In genomic region chr11:61889831-61890230, GRCh38 we compare ENCODE assay signal across 9 cellular contexts. TPM values are rescaled to one million over a fixed set of nuclear protein-coding genes. Genes with fewer than 3 reads are reported as not detected.
A peak's percentile ranks its signal among the peaks of the same experiment; 100 is the strongest.
DNase-seq lines count a peak whose midpoint lies in the region; ATAC-seq and TF ChIP-seq lines count a peak whose summit lies in the region.
"Had no signal": no experiment of that assay in that cellular context is flagged by ENCODE, and none has a peak within 500 bp of the region (broad histone marks: within the 10 kb centered on the region; RNA-seq: fewer than 3 reads in every experiment).

No MANE protein-coding gene starts in this region.

- intact Hi-C loops in CD4-positive, alpha-beta memory T cell (cut with micrococcal nuclease) = loop anchor here (5.0 kb wide), 1 partner anchor 73 kb away; the partner anchor contains the start of gene FADS1
- intact Hi-C loops in dorsolateral prefrontal cortex (cut with DNase I) (loop anchor here (5.0 to 10.0 kb wide), 5 partner anchors 73 to 445 kb away; partner anchors contain the start of genes ASRGL1 (in 1 of the 2) and FADS1 (in 1 of the 2)), sigmoid colon (cut with DNase I) (loop anchor here (2.0 to 5.0 kb wide), 3 partner anchors 73 to 93 kb away; partner anchors contain the start of genes FADS1 and FTH1)

- no peaks in the 10 kb centered on the region for H3K36me3 Mint-ChIP-seq in CD4-positive, alpha-beta memory T cell

- no peak for ATAC-seq in GM21723 (IDR thresholded peaks at IDR 0.05; ENCODE audit: unreplicated experiment)
- ATAC-seq in GM21360 (IDR thresholded peaks at IDR 0.05; ENCODE audit: unreplicated experiment) = no peak

- no peaks in the 10 kb centered on the region for H3K27me3 Mint-ChIP-seq in CD4-positive, alpha-beta memory T cell

- H3K27me3 ChIP-seq in CD4-positive, alpha-beta memory T cell (ENCODE audit: insufficient read depth, low read length) = no peaks in the 10 kb centered on the region
- H3K27me3 ChIP-seq in dorsolateral prefrontal cortex = no peaks in the 10 kb centered on the region
- H3K27me3 ChIP-seq in sigmoid colon = no peaks in the 10 kb centered on the region

- H3K27ac ChIP-seq in CD4-positive, alpha-beta memory T cell (ENCODE audit: low read depth, low read length) = no peak overlapping the region
- peak overlapping the region in 37 of 59 donors; percentile 8 to 96 (median 91) for H3K27ac ChIP-seq in dorsolateral prefrontal cortex
- peak overlapping the region; percentile 85 to 96 (median 90) for H3K27ac ChIP-seq in sigmoid colon

- POLR2A ChIA-PET in CD4-positive, alpha-beta memory T cell (lab: Charles Lee; ENCODE audit: partially characterized antibody) = interaction anchor here (1.5 kb wide), 1 partner anchor 9 kb away, joined by 5 read pairs; no protein-coding TSS in a partner anchor

- peaks cover 11% of the 10 kb centered on the region for H3K4me1 ChIP-seq in CD4-positive, alpha-beta memory T cell (ENCODE audit: insufficient read depth, low read length)
- peaks cover 0 to 46% (median 33%) of the 10 kb centered on the region in 4 donors for H3K4me1 ChIP-seq in sigmoid colon

- H3K4me3 ChIP-seq in CD4-positive, alpha-beta memory T cell (ENCODE audit: low read length in 2 of 2) = no peak overlapping the region
- H3K4me3 ChIP-seq in dorsolateral prefrontal cortex = peak overlapping the region in 57 of 59 donors; percentile 60 to 97 (median 87)
- peak overlapping the region in 3 of 4 donors; percentile 75 to 94 (median 82) for H3K4me3 ChIP-seq in sigmoid colon

- H3K9me3 Mint-ChIP-seq in CD4-positive, alpha-beta memory T cell = peaks cover 0 to 2% (median 0%) of the 10 kb centered on the region in 8 donors

- peaks cover 2 to 14% (median 6%) of the 10 kb centered on the region in 4 donors for H3K4me1 Mint-ChIP-seq in CD4-positive, alpha-beta memory T cell

- H3K27ac Mint-ChIP-seq in CD4-positive, alpha-beta memory T cell = peak overlapping the region in 1 of 7 donors; percentile 80

- no peak for TF ChIP-seq POLR2A in sigmoid colon (IDR thresholded peaks at IDR 0.05)

- H3K4me3 Mint-ChIP-seq in CD4-positive, alpha-beta memory T cell = peak overlapping the region in 6 of 8 donors; percentile 26 to 55 (median 39)

- no peaks in the 10 kb centered on the region for H3K36me3 ChIP-seq in CD4-positive, alpha-beta memory T cell (ENCODE audit: insufficient read depth, low read length)
- H3K36me3 ChIP-seq in sigmoid colon = no peaks in the 10 kb centered on the region

- no peak for DNase-seq in CD4-positive, alpha-beta memory T cell
- DNase-seq in NCI-H526 (lab: John Stamatoyannopoulos, UW) (peak; percentile 43 to 68), dorsolateral prefrontal cortex (no peak), sigmoid colon (no peak), amygdala (lab: John Stamatoyannopoulos, UW) (no peak)
- DNase-seq in activated naive CD4-positive, alpha-beta T cell (lab: John Stamatoyannopoulos, UW) = no peak
- DNase-seq: stimulated activated CD4-positive, alpha-beta T cell treated with anti-CD3 and anti-CD28 coated beads, Interleukin-4, amount 100 ng/mL, for 1 hour had no signal

- no peaks in the 10 kb centered on the region for H3K9me3 ChIP-seq in CD4-positive, alpha-beta memory T cell (ENCODE audit: control insufficient read depth in 1 of 2, low read length in 2 of 2)
- no peaks in the 10 kb centered on the region for H3K9me3 ChIP-seq in sigmoid colon

- CTCF ChIA-PET in CD4-positive, alpha-beta memory T cell (lab: Charles Lee; ENCODE audit: partially characterized antibody) = interaction anchor here (1.4 to 3.2 kb wide), 3 partner anchors 8 to 218 kb away, joined by 4 to 13 read pairs (median 5); no protein-coding TSS in a partner anchor

- TF ChIP-seq CTCF in dorsolateral prefrontal cortex (IDR thresholded peaks at IDR 0.05 in 54 of 56, conservative IDR thresholded peaks at IDR 0.05 in 2 of 56; ENCODE audit: low read depth in 1 of 56, partially characterized antibody in 56 of 56) = no peak
- TF ChIP-seq CTCF in sigmoid colon (IDR thresholded peaks at IDR 0.05) = no peak

- WGBS in sigmoid colon, 2 donors = 87 to 90% methylated on average over 10 of the region's 10 CpGs

- no peak for TF ChIP-seq EP300 in sigmoid colon (IDR thresholded peaks at IDR 0.05)

RNA-seq across cellular contexts. Expression of gene FADS3, which starts 1.5 kb away (rescaled TPM):
- 1 to 10 TPM; 5.9 to 7.8 TPM for total RNA-seq in CD4-positive, alpha-beta memory T cell
- polyA plus RNA-seq in CD4-positive, alpha-beta memory T cell = 1 to 10 TPM; 2.9 to 3.0 TPM
- total RNA-seq in dorsolateral prefrontal cortex (100 to 1,000 TPM in 31 of 120 experiments, 10 to 100 TPM in 89; 52.0 to 134 (median 87.6) TPM), sigmoid colon (10 to 100 TPM; 21.1 to 57.9 (median 37.5) TPM)
- 10 to 100 TPM in 1 of 3 donors, 1 to 10 TPM in 2; 1.4 to 21.5 (median 3.0) TPM for polyA plus RNA-seq in sigmoid colon

RNA-seq across cellular contexts. Expression of gene RAB3IL1, which starts 27.5 kb away (rescaled TPM):
- under 1 TPM; 0.44 to 0.53 TPM for total RNA-seq in CD4-positive, alpha-beta memory T cell
- not detected for polyA plus RNA-seq in CD4-positive, alpha-beta memory T cell
- total RNA-seq in dorsolateral prefrontal cortex (10 to 100 TPM in 71 of 120 experiments, 1 to 10 TPM in 49; 5.8 to 23.3 (median 10.7) TPM), sigmoid colon (10 to 100 TPM; 12.1 to 23.7 (median 19.6) TPM)
- polyA plus RNA-seq in sigmoid colon = 10 to 100 TPM in 1 of 3 donors, 1 to 10 TPM in 2; 5.1 to 21.6 (median 7.0) TPM

Comparison
In these comparisons a context has a peak if more than half of its experiments do, and no peak if none do; other contexts are left out.
1. DNase-seq: peak in NCI-H526 (2 of 2); none in CD4-positive, alpha-beta memory T cell (0 of 5), dorsolateral prefrontal cortex (0 of 10), sigmoid colon (single experiment), activated naive CD4-positive, alpha-beta T cell (0 of 4) and amygdala (0 of 56).
2. H3K4me3 ChIP-seq: peak in dorsolateral prefrontal cortex (57 of 59) and sigmoid colon (3 of 4); none in CD4-positive, alpha-beta memory T cell (0 of 2).
3. RNA of gene RAB3IL1, which starts 27.5 kb away (total RNA-seq): 12.1 to 23.7 TPM in sigmoid colon and 5.8 to 23.3 TPM in dorsolateral prefrontal cortex; 0.44 to 0.53 TPM in CD4-positive, alpha-beta memory T cell; every median in the first group is over 4 times any median in the second.